In the genomic region with DNA sequence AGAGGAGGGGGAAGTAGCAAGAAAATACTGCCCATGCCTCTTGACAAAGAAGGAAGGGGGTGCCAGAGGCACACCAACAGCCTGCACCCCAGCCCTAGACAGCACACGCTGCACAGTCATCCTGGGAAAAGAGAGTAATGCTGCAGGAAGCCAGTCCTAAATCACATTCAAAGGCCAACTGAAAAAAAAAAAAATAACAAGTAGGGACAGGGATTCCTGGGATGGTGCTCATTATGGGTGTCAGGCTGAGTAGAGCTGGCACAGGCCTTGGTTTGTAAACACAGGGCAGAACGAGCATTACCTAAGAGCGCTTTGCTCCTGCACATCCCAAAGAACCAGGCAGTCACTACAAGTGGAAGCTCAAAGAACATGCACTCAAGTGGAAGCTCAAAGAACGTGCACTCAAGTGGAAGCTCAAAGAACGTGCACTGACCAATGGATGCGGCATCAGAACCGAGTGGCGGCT, we compare ENCODE assay signal across 9 cellular contexts.
A peak's percentile ranks its signal among the peaks of the same experiment; 100 is the strongest.
DNase-seq lines count a peak whose midpoint lies in the region; ATAC-seq lines count a peak whose summit lies in the region.
"Had no signal": no experiment of that assay in that cellular context is flagged by ENCODE, and none has a peak within 500 bp of the region (broad histone marks: within the 10 kb centered on the region; RNA-seq: fewer than 3 reads in every experiment).

No MANE protein-coding gene starts in this region.

- peak overlapping the region; percentile 76 for H3K27ac ChIP-seq in KOPT-K1 (ENCODE audit: low read depth, low read length, poor library complexity, severe bottlenecking)
- H3K27ac ChIP-seq: WERI-Rb-1 had no signal

- H3K36me3 ChIP-seq in KOPT-K1 (ENCODE audit: insufficient read depth, low read length) = no peaks in the 10 kb centered on the region

- H3K36me3 Mint-ChIP-seq in memory B cell = peaks cover 9% of the 10 kb centered on the region

- no peaks in the 10 kb centered on the region for H3K27me3 Mint-ChIP-seq in memory B cell

- no peaks in the 10 kb centered on the region for H3K9me3 ChIP-seq in KOPT-K1 (ENCODE audit: insufficient read depth, low read length, poor library complexity, severe bottlenecking)

- peaks cover 72% of the 10 kb centered on the region for H3K4me1 Mint-ChIP-seq in memory B cell

- H3K9me3 Mint-ChIP-seq in memory B cell = no peaks in the 10 kb centered on the region

- ATAC-seq in memory B cell (ENCODE audit: low read depth) (no peak), HG03521 (IDR thresholded peaks at IDR 0.05; ENCODE audit: unreplicated experiment) (no peak)

- peak overlapping the region; percentile 94 for H3K27ac Mint-ChIP-seq in memory B cell

- DNase-seq in CD1c-positive myeloid dendritic cell (ENCODE audit: extremely low spot score) (peak; percentile 75), astrocyte of the hippocampus (ENCODE audit: low read depth, low spot score) (peak; percentile 65), memory B cell (ENCODE audit: low spot score in 2 of 2) (no peak), midbrain (lab: John Stamatoyannopoulos, UW) (no peak), head of caudate nucleus (no peak), anterior cingulate cortex (lab: John Stamatoyannopoulos, UW) (no peak)
- DNase-seq: WERI-Rb-1 had no signal

- intact Hi-C loops in head of caudate nucleus (cut with DNase I) = no loop called here

- H3K4me3 Mint-ChIP-seq in memory B cell = peak overlapping the region; percentile 69

Comparison
In these comparisons a context has a peak if more than half of its experiments do, and no peak if none do; other contexts are left out.
1. DNase-seq: peak in CD1c-positive myeloid dendritic cell (single experiment) and astrocyte of the hippocampus (single experiment); none in memory B cell (0 of 2), midbrain (single experiment), head of caudate nucleus (0 of 42) and anterior cingulate cortex (0 of 58).